Comparison of ENCODE assay signal across 1 cellular context in genomic region chr5:150239794-150240122, GRCh38.
A peak's percentile ranks its signal among the peaks of the same experiment; 100 is the strongest.
TF ChIP-seq lines count a peak whose summit lies in the region.

No MANE protein-coding gene starts in this region.

TF ChIP-seq in HepG2, 621 proteins besides CTCF, POLR2A, EP300 and RAD21 (continued from another document):
- no peak for TF ChIP-seq MTERF4 (CRISPR knock-in tag; IDR thresholded peaks at IDR 0.05)
- TF ChIP-seq ZSCAN25 (CRISPR knock-in tag; IDR thresholded peaks at IDR 0.05), result no peak
- no peak for TF ChIP-seq ZNF20 (CRISPR knock-in tag; IDR thresholded peaks at IDR 0.05)
- TF ChIP-seq ZBTB33 (CRISPR knock-in tag; IDR thresholded peaks at IDR 0.05), result no peak
- TF ChIP-seq U2AF2 (IDR thresholded peaks at IDR 0.05; ENCODE audit: low read depth, low read length), result no peak
- 0 out of 2 replicates have a peak, but pooled peaks have one; percentile 21 for TF ChIP-seq HOXA3 (CRISPR knock-in tag; IDR thresholded peaks at IDR 0.05)
- no peak for TF ChIP-seq KMT2B (CRISPR knock-in tag; IDR thresholded peaks at IDR 0.05)
- TF ChIP-seq NR2F6 (IDR thresholded peaks at IDR 0.05), result peak; percentile 62
- TF ChIP-seq NR2F6 (CRISPR knock-in tag; IDR thresholded peaks at IDR 0.05), result peak; percentile 73
- TF ChIP-seq ZNF777 (CRISPR knock-in tag; IDR thresholded peaks at IDR 0.05), result no peak
- no peak for TF ChIP-seq ZNF484 (CRISPR knock-in tag; IDR thresholded peaks at IDR 0.05; ENCODE audit: borderline replicate concordance, low read depth)
- no peak for TF ChIP-seq MATR3 (CRISPR knock-in tag; IDR thresholded peaks at IDR 0.05)
- TF ChIP-seq SRSF9 (IDR thresholded peaks at IDR 0.05; ENCODE audit: borderline replicate concordance, insufficient read depth, low read depth, low read length, poor library complexity, severe bottlenecking), result no peak
- TF ChIP-seq MXD1 (CRISPR knock-in tag; IDR thresholded peaks at IDR 0.05), result no peak
- no peak for TF ChIP-seq PAXIP1 (CRISPR knock-in tag; conservative IDR thresholded peaks at IDR 0.05)
- no peak for TF ChIP-seq ZNF720 (CRISPR knock-in tag; IDR thresholded peaks at IDR 0.05)
- peak; percentile 21; the same call in 1 of the 2 replicates for TF ChIP-seq BCL6 (CRISPR knock-in tag; IDR thresholded peaks at IDR 0.05)
- no peak for TF ChIP-seq CREB1 (IDR thresholded peaks at IDR 0.05)
- TF ChIP-seq CREB1 (CRISPR knock-in tag; IDR thresholded peaks at IDR 0.05), result no peak
- TF ChIP-seq ZC3H4 (CRISPR knock-in tag; IDR thresholded peaks at IDR 0.05; ENCODE audit: borderline replicate concordance), result no peak
- TF ChIP-seq WIZ (CRISPR knock-in tag; IDR thresholded peaks at IDR 0.05), result no peak
- TF ChIP-seq ZNF263 (CRISPR knock-in tag; IDR thresholded peaks at IDR 0.05), result no peak
- no peak for TF ChIP-seq AGO2 (optimal IDR thresholded peaks at IDR 0.05; ENCODE audit: low read depth, low read length)
- no peak for TF ChIP-seq ZNF513 (CRISPR knock-in tag; conservative IDR thresholded peaks at IDR 0.05)
- TF ChIP-seq MEIS1 (CRISPR knock-in tag; IDR thresholded peaks at IDR 0.05; ENCODE audit: borderline replicate concordance), result no peak
- peak; percentile 74 for TF ChIP-seq RARA (CRISPR knock-in tag; IDR thresholded peaks at IDR 0.05)
- no peak for TF ChIP-seq ZNF44 (CRISPR knock-in tag; IDR thresholded peaks at IDR 0.05)
- TF ChIP-seq ISX (CRISPR knock-in tag; conservative IDR thresholded peaks at IDR 0.05), result no peak
- TF ChIP-seq MXI1 (IDR thresholded peaks at IDR 0.05; ENCODE audit: borderline replicate concordance, low read depth, low read length), result no peak
- no peak for TF ChIP-seq GLMP (CRISPR knock-in tag; IDR thresholded peaks at IDR 0.05; ENCODE audit: borderline replicate concordance)
- 0 out of 2 replicates have a peak, but pooled peaks have one; percentile 36 for TF ChIP-seq NR2F2 (IDR thresholded peaks at IDR 0.05; ENCODE audit: borderline replicate concordance, low read depth)
- no peak for TF ChIP-seq NCOA1 (CRISPR knock-in tag; IDR thresholded peaks at IDR 0.05)
- TF ChIP-seq ZFP1 (CRISPR knock-in tag; IDR thresholded peaks at IDR 0.05), result no peak
- no peak for TF ChIP-seq ZNF264 (CRISPR knock-in tag; IDR thresholded peaks at IDR 0.05)
- TF ChIP-seq BATF2 (CRISPR knock-in tag; IDR thresholded peaks at IDR 0.05), result no peak
- no peak for TF ChIP-seq SP1 (IDR thresholded peaks at IDR 0.05)
- TF ChIP-seq SP1 (CRISPR knock-in tag; IDR thresholded peaks at IDR 0.05), result no peak
- TF ChIP-seq CHD2 (IDR thresholded peaks at IDR 0.05; ENCODE audit: low read depth, low read length), result no peak
- no peak for TF ChIP-seq PCBP2 (optimal IDR thresholded peaks at IDR 0.05; ENCODE audit: low read depth, low read length, poor library complexity, severe bottlenecking)
- TF ChIP-seq AKAP8 (CRISPR knock-in tag; IDR thresholded peaks at IDR 0.05), result no peak
- no peak for TF ChIP-seq ZNF430 (CRISPR knock-in tag; IDR thresholded peaks at IDR 0.05)
- no peak for TF ChIP-seq ATM (IDR thresholded peaks at IDR 0.05; ENCODE audit: borderline replicate concordance)
- no peak for TF ChIP-seq ZNF678 (CRISPR knock-in tag; IDR thresholded peaks at IDR 0.05)
